In the genomic region with DNA sequence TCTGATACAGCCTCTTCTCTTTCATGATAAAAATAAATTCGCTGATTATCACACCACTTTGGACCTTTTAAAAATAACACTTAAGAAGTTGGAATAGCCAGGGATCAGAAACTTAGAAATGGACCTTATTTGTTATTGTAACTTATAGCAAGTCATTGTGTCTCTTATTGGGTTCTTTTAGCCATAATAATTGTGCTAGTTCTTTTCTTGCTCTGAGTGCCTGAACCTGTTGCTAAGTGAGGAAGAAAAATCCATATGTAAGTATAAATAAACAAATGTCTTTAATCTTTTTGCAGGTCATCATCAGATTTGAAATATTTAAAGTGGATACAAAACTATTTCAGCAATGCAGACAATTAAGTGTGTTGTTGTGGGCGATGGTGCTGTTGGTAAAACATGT, we compare ENCODE assay signal across 19 cellular contexts. TPM values are rescaled to one million over a fixed set of nuclear protein-coding genes. Genes with fewer than 3 reads are reported as not detected.
DNase-seq lines count a peak whose midpoint lies in the region; ATAC-seq, FAIRE-seq and TF ChIP-seq lines count a peak whose summit lies in the region.
"Had no signal": no experiment of that assay in that cellular context is flagged by ENCODE, and none has a peak within 500 bp of the region (broad histone marks: within the 10 kb centered on the region; RNA-seq: fewer than 3 reads in every experiment).

No MANE protein-coding gene starts in this region.

- peak overlapping the region; percentile 69 for H3K27ac Mint-ChIP-seq in activated naive CD4-positive, alpha-beta T cell treated with anti-CD3 and anti-CD28 coated beads, Interleukin-2, amount 50 U/mL, for 24 hours
- H3K27ac Mint-ChIP-seq in activated B cell treated with CpG ODN at 0.5 μM for 24 hours, result peak overlapping the region; percentile 30

- H3K4me2 ChIP-seq in keratinocyte (ENCODE audit: control insufficient read depth, extremely low read depth, insufficient read depth, low read depth, low read length) (no peak overlapping the region), smooth muscle cell (no peak overlapping the region)

- H3K4me1 ChIP-seq in keratinocyte (ENCODE audit: control insufficient read depth, extremely low read depth, insufficient read depth, low read length) (peaks cover 12% of the 10 kb centered on the region), smooth muscle cell (ENCODE audit: low read depth) (peaks cover 10% of the 10 kb centered on the region)

- H3K27ac ChIP-seq in keratinocyte (ENCODE audit: control insufficient read depth, insufficient read depth, low read length) (peak overlapping the region; percentile 13), smooth muscle cell (ENCODE audit: low read depth) (peak overlapping the region; percentile 51), dorsolateral prefrontal cortex (no peak overlapping the region)
- H3K27ac ChIP-seq: gastroesophageal sphincter, RWPE1, suprapubic skin had no signal

- H3K9me3 Mint-ChIP-seq in activated naive CD4-positive, alpha-beta T cell treated with anti-CD3 and anti-CD28 coated beads, Interleukin-2, amount 50 U/mL, for 24 hours, result no peaks in the 10 kb centered on the region
- no peaks in the 10 kb centered on the region for H3K9me3 Mint-ChIP-seq in activated B cell treated with CpG ODN at 0.5 μM for 24 hours
- H3K9me3 Mint-ChIP-seq: neural crest cell had no signal

- DNase-seq in activated naive CD4-positive, alpha-beta T cell treated with anti-CD3 and anti-CD28 coated beads, Interleukin-2, amount 50 U/mL, for 16 hours, result no peak
- DNase-seq in activated B cell treated with CpG ODN at 0.5 μM for 24 hours (no peak), keratinocyte (ENCODE audit: low read depth, low spot score) (no peak), smooth muscle cell (lab: John Stamatoyannopoulos, UW; ENCODE audit: unreplicated experiment) (no peak), dorsolateral prefrontal cortex (no peak)
- no peak for DNase-seq in NK-92 treated with Interleukin-12 subunit alpha and Interleukin-12 subunit beta, amount 100 ng/mL, for 24 hours (lab: John Stamatoyannopoulos, UW)
- DNase-seq: amygdala; Caco-2; GOT3; NCI-H1436 treated with DMSO at 0.1 percent for 48 hours; NCI-H345; retina; stimulated activated CD4-positive, alpha-beta T cell treated with anti-CD3 and anti-CD28 coated beads, Interleukin-1b, Interleukin-23, amount 100 ng/mL, for 48 hours had no signal

- H3K36me3 ChIP-seq in keratinocyte (ENCODE audit: control insufficient read depth in 2 of 2, extremely low read depth in 1 of 2, insufficient read depth in 2 of 2, low read length in 2 of 2), result peaks cover 17 to 23% of the 10 kb centered on the region in 2 experiments
- peaks cover 16% of the 10 kb centered on the region for H3K36me3 ChIP-seq in smooth muscle cell (ENCODE audit: low read depth)

- TF ChIP-seq CTCF in activated B cell treated with CpG ODN at 0.5 μM for 24 hours (IDR thresholded peaks at IDR 0.05) (no peak), keratinocyte (optimal IDR thresholded peaks at IDR 0.05 in 1 of 3, IDR thresholded peaks at IDR 0.05 in 1 of 3, conservative IDR thresholded peaks at IDR 0.05 in 1 of 3; ENCODE audit: extremely low read depth in 1 of 3, insufficient read depth in 2 of 3, low read length in 3 of 3) (no peak), smooth muscle cell (IDR thresholded peaks at IDR 0.05; ENCODE audit: borderline replicate concordance, insufficient read depth, poor library complexity, severe bottlenecking) (no peak), dorsolateral prefrontal cortex (IDR thresholded peaks at IDR 0.05 in 54 of 56, conservative IDR thresholded peaks at IDR 0.05 in 2 of 56; ENCODE audit: low read depth in 1 of 56, partially characterized antibody in 56 of 56) (no peak)

- H3K79me2 ChIP-seq in keratinocyte (ENCODE audit: control insufficient read depth, insufficient read depth, low read length), result peaks cover 96% of the 10 kb centered on the region
- H3K79me2 ChIP-seq in smooth muscle cell (ENCODE audit: low read depth), result peaks cover 100% of the 10 kb centered on the region

- H3K4me3 ChIP-seq in keratinocyte (ENCODE audit: control insufficient read depth in 2 of 3, extremely low read depth in 1 of 3, insufficient read depth in 2 of 3, low read depth in 1 of 3, low read length in 3 of 3) (no peak overlapping the region), smooth muscle cell (no peak overlapping the region), dorsolateral prefrontal cortex (no peak overlapping the region)
- H3K4me3 ChIP-seq: gastroesophageal sphincter, suprapubic skin had no signal

- 92% methylated on average over 2 of the region's 2 CpGs for WGBS in smooth muscle cell (ENCODE audit: low lambda C conversion rate)

- H3K27me3 Mint-ChIP-seq in activated naive CD4-positive, alpha-beta T cell treated with anti-CD3 and anti-CD28 coated beads, Interleukin-2, amount 50 U/mL, for 24 hours, result no peaks in the 10 kb centered on the region
- H3K27me3 Mint-ChIP-seq in activated B cell treated with CpG ODN at 0.5 μM for 24 hours, result no peaks in the 10 kb centered on the region

- H2AFZ ChIP-seq in keratinocyte (ENCODE audit: control insufficient read depth, low read length) (no peak overlapping the region), smooth muscle cell (ENCODE audit: low read depth) (no peak overlapping the region)

- H4K20me1 ChIP-seq in keratinocyte (ENCODE audit: control insufficient read depth, extremely low read depth, insufficient read depth, low read length) (peaks cover 47% of the 10 kb centered on the region), smooth muscle cell (ENCODE audit: low read depth) (peaks cover 100% of the 10 kb centered on the region)

- peak overlapping the region; percentile 42 for H3K4me3 Mint-ChIP-seq in activated naive CD4-positive, alpha-beta T cell treated with anti-CD3 and anti-CD28 coated beads, Interleukin-2, amount 50 U/mL, for 24 hours
- H3K4me3 Mint-ChIP-seq in activated B cell treated with CpG ODN at 0.5 μM for 24 hours, result no peak overlapping the region
- H3K4me3 Mint-ChIP-seq: neural crest cell had no signal

- peaks cover 11% of the 10 kb centered on the region for H3K9me1 ChIP-seq in keratinocyte (ENCODE audit: control insufficient read depth, extremely low read depth, insufficient read depth, low read length)

- CTCF ChIA-PET in activated B cell treated with CpG ODN at 0.5 μM for 24 hours (lab: Charles Lee), result no interaction called here

- intact Hi-C loops in activated B cell treated with CpG ODN at 0.5 μM for 24 hours (cut with micrococcal nuclease) (no loop called here), dorsolateral prefrontal cortex (cut with DNase I) (no loop called here)

- H3K9me3 ChIP-seq in keratinocyte (ENCODE audit: control insufficient read depth, low read depth, low read length), result no peaks in the 10 kb centered on the region
- H3K9me3 ChIP-seq in smooth muscle cell (replicated peaks; ENCODE audit: low read depth), result no peaks in the 10 kb centered on the region
- H3K9me3 ChIP-seq: Caco-2, gastroesophageal sphincter, suprapubic skin had no signal

- no peak overlapping the region for H3K9ac ChIP-seq in keratinocyte (ENCODE audit: control insufficient read depth, extremely low read depth, insufficient read depth, low read length)
- no peak overlapping the region for H3K9ac ChIP-seq in smooth muscle cell (ENCODE audit: low read depth)

- peaks cover 4% of the 10 kb centered on the region for H3F3A ChIP-seq in smooth muscle cell (ENCODE audit: low read depth)

- H3K36me3 Mint-ChIP-seq in activated naive CD4-positive, alpha-beta T cell treated with anti-CD3 and anti-CD28 coated beads, Interleukin-2, amount 50 U/mL, for 24 hours, result peaks cover 22% of the 10 kb centered on the region
- H3K36me3 Mint-ChIP-seq in activated B cell treated with CpG ODN at 0.5 μM for 24 hours (ENCODE audit: low read depth), result peaks cover 80% of the 10 kb centered on the region

- dilution Hi-C loops in keratinocyte (cut with MboI; ENCODE audit: extremely low pct_ligation_motif_present, low sequenced_read_pairs), result no loop called here

- peaks cover 87% of the 10 kb centered on the region for H3K4me1 Mint-ChIP-seq in activated naive CD4-positive, alpha-beta T cell treated with anti-CD3 and anti-CD28 coated beads, Interleukin-2, amount 50 U/mL, for 24 hours
- peaks cover 80% of the 10 kb centered on the region for H3K4me1 Mint-ChIP-seq in activated B cell treated with CpG ODN at 0.5 μM for 24 hours

- ATAC-seq in activated B cell treated with CpG ODN at 0.5 μM for 24 hours (ENCODE audit: low read depth), result no peak
- no peak for ATAC-seq in GM21786 (IDR thresholded peaks at IDR 0.05; ENCODE audit: unreplicated experiment)
- ATAC-seq: gastroesophageal sphincter had no signal

- POLR2A ChIA-PET in activated B cell treated with CpG ODN at 0.5 μM for 24 hours (lab: Charles Lee), result interaction anchor here (0.6 to 1.0 kb wide), 5 partner anchors 25 to 301 kb away, joined by 3 to 5 read pairs (median 3); a partner anchor contains a TSS

- H3K27me3 ChIP-seq in keratinocyte (ENCODE audit: control insufficient read depth, extremely low read depth, insufficient read depth, low read length), result no peaks in the 10 kb centered on the region
- H3K27me3 ChIP-seq in smooth muscle cell (ENCODE audit: low read depth), result no peaks in the 10 kb centered on the region
- no peaks in the 10 kb centered on the region for H3K27me3 ChIP-seq in dorsolateral prefrontal cortex
- H3K27me3 ChIP-seq: gastroesophageal sphincter, suprapubic skin had no signal

- no peak for FAIRE-seq in keratinocyte (lab: Jason Lieb, UNC)

RNA-seq across cellular contexts. Expression of a gene that starts 25.6 kb away (rescaled TPM):
- 310 and 324 TPM in 2 replicates for total RNA-seq in activated B cell treated with CpG ODN at 0.5 μM for 24 hours
- polyA plus RNA-seq in keratinocyte, result 291 to 499 TPM (median 312 TPM) in 3 replicates
- polyA plus RNA-seq in keratinocyte (2011; ENCODE audit: low read depth), result 195 TPM
- polyA plus RNA-seq in keratinocyte (2011; cell fraction: cytosol; rRNA removed), result 242 and 602 TPM in 2 replicates
- 229 and 267 TPM in 2 replicates for polyA plus RNA-seq in keratinocyte (2011; cell fraction: nucleus; rRNA removed)
- polyA plus RNA-seq in keratinocyte (2012; ENCODE audit: low replicate concordance), result 281 and 347 TPM in 2 replicates
- polyA minus RNA-seq in keratinocyte, result 179 to 521 TPM (median 360 TPM) in 3 replicates
- polyA minus RNA-seq in keratinocyte (2011; cell fraction: cytosol; rRNA and poly(A)+ RNA removed), result 262 TPM
- polyA minus RNA-seq in keratinocyte (2011; cell fraction: nucleus; rRNA and poly(A)+ RNA removed), result 79.0 and 142 TPM in 2 replicates
- total RNA-seq in smooth muscle cell, result 407 and 453 TPM in 2 replicates
- 70.2 and 74.0 TPM in 2 replicates for polyA plus RNA-seq in smooth muscle cell
- 100 to 1,000 TPM in 116 of 120 experiments, 10 to 100 TPM in 4; 71.6 to 204 (median 149) TPM for total RNA-seq in dorsolateral prefrontal cortex

Comparison
In these comparisons a context has a peak if more than half of its experiments do, and no peak if none do; other contexts are left out.
1. H3K27ac ChIP-seq: peak in keratinocyte (single experiment) and smooth muscle cell (single experiment); none in dorsolateral prefrontal cortex (0 of 59).